In the genomic region with DNA sequence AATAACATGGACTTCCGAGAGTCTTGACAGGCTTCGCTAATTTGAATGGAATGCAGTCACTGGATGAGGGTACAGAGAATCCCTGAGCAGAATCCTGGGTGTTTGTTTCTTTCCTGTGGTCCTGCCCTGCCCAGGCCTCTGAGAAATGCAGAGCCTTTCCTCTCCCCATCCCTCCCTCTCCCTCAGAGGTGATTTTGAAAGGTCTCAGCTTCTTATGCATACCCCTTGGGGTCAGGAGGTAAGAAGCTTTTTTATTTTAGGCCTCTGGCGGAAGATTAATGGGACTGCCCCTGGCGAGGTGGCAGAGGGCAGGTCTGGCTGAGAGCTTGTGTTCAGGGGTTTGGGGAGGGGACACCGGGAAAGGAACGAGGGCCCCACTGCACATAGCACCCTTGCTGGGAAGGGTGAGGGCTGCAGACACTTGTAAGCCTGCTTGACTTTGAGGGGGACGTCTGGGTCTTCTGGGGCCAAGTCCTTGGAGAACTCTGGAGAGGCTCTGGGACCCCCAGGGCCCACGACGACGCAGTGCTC, we compare ENCODE assay signal across 11 cellular contexts.
DNase-seq lines count a peak whose midpoint lies in the region; ATAC-seq and TF ChIP-seq lines count a peak whose summit lies in the region.
"Had no signal": no experiment of that assay in that cellular context is flagged by ENCODE, and none has a peak within 500 bp of the region (broad histone marks: within the 10 kb centered on the region; RNA-seq: fewer than 3 reads in every experiment).

No MANE protein-coding gene starts in this region.

- no peak for TF ChIP-seq CTCF in PC-9 (conservative IDR thresholded peaks at IDR 0.05)
- TF ChIP-seq CTCF in transverse colon (IDR thresholded peaks at IDR 0.05), result no peak

- ATAC-seq in sciatic nerve, result no peak

- peaks cover 61% of the 10 kb centered on the region for H3F3A ChIP-seq in PC-9 (ENCODE audit: insufficient read depth, low read depth)

- WGBS in transverse colon (ENCODE audit: low coverage in 1 of 2), 2 donors, result 86% methylated on average over 10 of the region's 10 CpGs; no CpG with 5 or more reads in 1 of the 2 donors

- H3K9me2 ChIP-seq in PC-9 (ENCODE audit: insufficient read depth), result no peaks in the 10 kb centered on the region

- no peak for TF ChIP-seq EP300 in transverse colon (IDR thresholded peaks at IDR 0.05; ENCODE audit: low read depth)

- H3K27ac ChIP-seq in PC-9, result peak overlapping the region; percentile 100
- H3K27ac ChIP-seq in transverse colon, result peak overlapping the region; percentile 72 to 89 (median 88)

- H3K9ac ChIP-seq in endocrine pancreas (ENCODE audit: control insufficient read depth, insufficient read depth, low read length) (peak overlapping the region; percentile 40), mucosa of stomach (ENCODE audit: low read length) (peak overlapping the region; percentile 50)

- no peaks in the 10 kb centered on the region for H4K20me1 ChIP-seq in PC-9 (ENCODE audit: insufficient read depth)

- H3K4me3 ChIP-seq in PC-9 (peak overlapping the region; percentile 61; the same call in 1 of the 2 replicates), endocrine pancreas (ENCODE audit: control insufficient read depth, insufficient read depth, low read length) (no peak overlapping the region), mucosa of stomach (ENCODE audit: low read length) (no peak overlapping the region), transverse colon (no peak overlapping the region)

- POLR2A ChIA-PET in PC-9 (lab: Charles Lee; ENCODE audit: unreplicated experiment), result interaction anchor here (0.5 to 1.1 kb wide), 13 partner anchors 10 to 672 kb away, joined by 3 to 22 read pairs (median 7); no protein-coding TSS in a partner anchor

- peaks cover 15% of the 10 kb centered on the region for H3K79me2 ChIP-seq in PC-9 (ENCODE audit: low read depth)

- no peak for TF ChIP-seq POLR2A in transverse colon (IDR thresholded peaks at IDR 0.05)

- H2AFZ ChIP-seq in PC-9, result no peak overlapping the region

- H3K4me1 ChIP-seq in PC-9 (replicated peaks; ENCODE audit: insufficient read depth) (peaks cover 88% of the 10 kb centered on the region), endocrine pancreas (ENCODE audit: control insufficient read depth, insufficient read depth, low read length) (no peaks in the 10 kb centered on the region), mucosa of stomach (ENCODE audit: control insufficient read depth, insufficient read depth, low read length) (peaks cover 38% of the 10 kb centered on the region), transverse colon (peaks cover 19 to 38% (median 32%) of the 10 kb centered on the region in 4 donors)

- CTCF ChIA-PET in PC-9 (lab: Charles Lee), result interaction anchor here (1.0 kb wide), 1 partner anchor 113 kb away, joined by 3 read pairs; no protein-coding TSS in a partner anchor

- H3K9me3 ChIP-seq in PC-9 (ENCODE audit: insufficient read depth, low read depth) (no peaks in the 10 kb centered on the region), endocrine pancreas (ENCODE audit: control insufficient read depth, low read length) (no peaks in the 10 kb centered on the region), mucosa of stomach (ENCODE audit: control insufficient read depth, low read length) (no peaks in the 10 kb centered on the region), transverse colon (no peaks in the 10 kb centered on the region)

- intact Hi-C loops in PC-9 (cut with micrococcal nuclease; ENCODE audit: unreplicated experiment), result loop anchor here (1.0 to 5.0 kb wide), 5 partner anchors 49 to 184 kb away; no protein-coding TSS in a partner anchor
- intact Hi-C loops in transverse colon (cut with DNase I; ENCODE audit: low total_unique reads), result loop anchor here (5.0 kb wide), 1 partner anchor 79 kb away; no protein-coding TSS in a partner anchor
- intact Hi-C loops in sciatic nerve (cut with DNase I), result no loop called here

- H3K4me2 ChIP-seq in PC-9, result peak overlapping the region; percentile 97

- peak; percentile 76 to 95 for DNase-seq in PC-9
- no peak for DNase-seq in transverse colon
- no peak for DNase-seq in sciatic nerve (ENCODE audit: low spot score)
- no peak for DNase-seq in NCI-H2196 (lab: John Stamatoyannopoulos, UW; ENCODE audit: unreplicated experiment)
- no peak for DNase-seq in NCI-H1436 (lab: John Stamatoyannopoulos, UW)
- DNase-seq in activated gamma-delta T cell treated with Interleukin-2 at 50 U/mL for 16 hours, result no peak
- DNase-seq: activated CD4-positive, alpha-beta T cell treated with anti-CD3 and anti-CD28 coated beads for 48 hours; MM.1S; stimulated activated CD4-positive, alpha-beta T cell treated with anti-CD3 and anti-CD28 coated beads, Interleukin-15, amount 100 ng/mL, for 24 hours had no signal

- BruUV-seq in PC-9 (replicated peaks; lab: Mats Ljungman, UMichigan), result TSS peak; percentile 81

- no peaks in the 10 kb centered on the region for H3K36me3 ChIP-seq in PC-9 (ENCODE audit: low read depth)
- H3K36me3 ChIP-seq in endocrine pancreas (ENCODE audit: control insufficient read depth, insufficient read depth, low read length), result no peaks in the 10 kb centered on the region
- no peaks in the 10 kb centered on the region for H3K36me3 ChIP-seq in mucosa of stomach (ENCODE audit: control insufficient read depth, insufficient read depth, low read length)
- H3K36me3 ChIP-seq in transverse colon, result no peaks in the 10 kb centered on the region

- in situ Hi-C loops in transverse colon (cut with MboI; ENCODE audit: low pct_ligation_motif_present in 1 of 4, low pct_unique_long_range_greater_than_20kb in 1 of 4, low sequenced_read_pairs in 3 of 4), result no loop called here

- H3K27me3 ChIP-seq in PC-9 (ENCODE audit: insufficient read depth, low read depth) (no peaks in the 10 kb centered on the region), endocrine pancreas (ENCODE audit: control insufficient read depth, insufficient read depth, low read length) (no peaks in the 10 kb centered on the region), mucosa of stomach (ENCODE audit: control insufficient read depth, insufficient read depth, low read length) (no peaks in the 10 kb centered on the region), transverse colon (no peaks in the 10 kb centered on the region)

Comparison
In these comparisons a context has a peak if more than half of its experiments do, and no peak if none do; other contexts are left out.
1. DNase-seq: peak in PC-9 (2 of 2); none in transverse colon (single experiment), sciatic nerve (single experiment), NCI-H2196 (single experiment), NCI-H1436 (single experiment) and activated gamma-delta T cell treated with Interleukin-2 at 50 U/mL for 16 hours (single experiment).